Comparison of ENCODE assay signal across 13 cellular contexts in genomic region chr19:18493440-18494266, GRCh38. TPM values are rescaled to one million over a fixed set of nuclear protein-coding genes. Genes with fewer than 3 reads are reported as not detected.
A peak's percentile ranks its signal among the peaks of the same experiment; 100 is the strongest.
DNase-seq lines count a peak whose midpoint lies in the region; ATAC-seq and TF ChIP-seq lines count a peak whose summit lies in the region.
"Had no signal": no experiment of that assay in that cellular context is flagged by ENCODE, and none has a peak within 500 bp of the region (broad histone marks: within the 10 kb centered on the region; RNA-seq: fewer than 3 reads in every experiment).

No MANE protein-coding gene starts in this region.

- H3K9me3 ChIP-seq in colonic mucosa (no peaks in the 10 kb centered on the region), uterus (no peaks in the 10 kb centered on the region)

- intact Hi-C loops in colonic mucosa (cut with DNase I), result no loop called here
- intact Hi-C loops in uterus (cut with DNase I; ENCODE audit: low total_unique reads), result no loop called here

- H3K27me3 ChIP-seq in colonic mucosa, result no peaks in the 10 kb centered on the region
- H3K27me3 ChIP-seq in uterus, result no peaks in the 10 kb centered on the region

- POLR2A ChIA-PET in naive thymus-derived CD8-positive, alpha-beta T cell (lab: Charles Lee), result interaction anchor here (0.6 to 1.3 kb wide), 4 partner anchors 17 to 95 kb away, joined by 3 to 5 read pairs (median 4); partner anchors contain the start of gene REX1BD

- H3K4me1 Mint-ChIP-seq in activated naive CD4-positive, alpha-beta T cell treated with anti-CD3 and anti-CD28 coated beads, Interleukin-2, amount 50 U/mL, for 24 hours, result peaks cover 63% of the 10 kb centered on the region
- peaks cover 27 to 84% (median 79%) of the 10 kb centered on the region in 4 donors for H3K4me1 Mint-ChIP-seq in naive thymus-derived CD8-positive, alpha-beta T cell

- H3K27ac ChIP-seq in colonic mucosa (peak overlapping the region; percentile 25), uterus (peak overlapping the region; percentile 4 to 7)
- H3K27ac ChIP-seq: PC-9 had no signal

- peak overlapping the region; percentile 30 for H3K27ac Mint-ChIP-seq in activated naive CD4-positive, alpha-beta T cell treated with anti-CD3 and anti-CD28 coated beads, Interleukin-2, amount 50 U/mL, for 24 hours
- H3K27ac Mint-ChIP-seq in naive thymus-derived CD8-positive, alpha-beta T cell, result peak overlapping the region in 8 of 10 donors; percentile 18 to 95 (median 73)
- H3K27ac Mint-ChIP-seq: activated naive CD8-positive, alpha-beta T cell; progenitor cell of endocrine pancreas had no signal

- TF ChIP-seq CTCF in colonic mucosa (IDR thresholded peaks at IDR 0.05), result no peak
- no peak for TF ChIP-seq CTCF in uterus (IDR thresholded peaks at IDR 0.05)

- H3K4me3 Mint-ChIP-seq in activated naive CD4-positive, alpha-beta T cell treated with anti-CD3 and anti-CD28 coated beads, Interleukin-2, amount 50 U/mL, for 24 hours, result no peak overlapping the region
- H3K4me3 Mint-ChIP-seq in naive thymus-derived CD8-positive, alpha-beta T cell, result peak overlapping the region in 6 of 10 donors; percentile 6 to 69 (median 37)
- H3K4me3 Mint-ChIP-seq: activated naive CD8-positive, alpha-beta T cell; IgD-negative memory B cell had no signal

- H3K36me3 ChIP-seq in colonic mucosa (no peaks in the 10 kb centered on the region), uterus (no peaks in the 10 kb centered on the region)

- H3K27me3 Mint-ChIP-seq in activated naive CD4-positive, alpha-beta T cell treated with anti-CD3 and anti-CD28 coated beads, Interleukin-2, amount 50 U/mL, for 24 hours, result no peaks in the 10 kb centered on the region
- no peaks in the 10 kb centered on the region for H3K27me3 Mint-ChIP-seq in naive thymus-derived CD8-positive, alpha-beta T cell
- H3K27me3 Mint-ChIP-seq: activated naive CD8-positive, alpha-beta T cell; IgD-negative memory B cell; progenitor cell of endocrine pancreas had no signal

- no peaks in the 10 kb centered on the region for H3K36me3 Mint-ChIP-seq in activated naive CD4-positive, alpha-beta T cell treated with anti-CD3 and anti-CD28 coated beads, Interleukin-2, amount 50 U/mL, for 24 hours
- peaks cover 0 to 3% (median 0%) of the 10 kb centered on the region in 3 donors for H3K36me3 Mint-ChIP-seq in naive thymus-derived CD8-positive, alpha-beta T cell
- H3K36me3 Mint-ChIP-seq: activated naive CD8-positive, alpha-beta T cell had no signal

- no peak for ATAC-seq in naive thymus-derived CD8-positive, alpha-beta T cell
- ATAC-seq in HG03521 (IDR thresholded peaks at IDR 0.05; ENCODE audit: unreplicated experiment), result no peak

- no peak for TF ChIP-seq POLR2A in uterus (IDR thresholded peaks at IDR 0.05)

- peak overlapping the region in 1 of 2 donors; percentile 60 for H3K9ac ChIP-seq in colonic mucosa (ENCODE audit: low read depth in 2 of 2, low read length in 2 of 2)

- H3K9me3 Mint-ChIP-seq in activated naive CD4-positive, alpha-beta T cell treated with anti-CD3 and anti-CD28 coated beads, Interleukin-2, amount 50 U/mL, for 24 hours, result no peaks in the 10 kb centered on the region
- H3K9me3 Mint-ChIP-seq in naive thymus-derived CD8-positive, alpha-beta T cell, result no peaks in the 10 kb centered on the region
- H3K9me3 Mint-ChIP-seq: IgD-negative memory B cell had no signal

- no peak for DNase-seq in activated naive CD4-positive, alpha-beta T cell (lab: John Stamatoyannopoulos, UW)
- DNase-seq in colonic mucosa (no peak), uterus (no peak), DMS53 treated with DMSO at 0.1 percent for 48 hours (lab: John Stamatoyannopoulos, UW; ENCODE audit: unreplicated experiment) (no peak), COLO668 (lab: John Stamatoyannopoulos, UW; ENCODE audit: unreplicated experiment) (no peak)
- DNase-seq in naive thymus-derived CD8-positive, alpha-beta T cell, result no peak
- DNase-seq: GOT3, PC-9 had no signal

- H3K4me1 ChIP-seq in colonic mucosa (peaks cover 25% of the 10 kb centered on the region), uterus (peaks cover 0 to 15% of the 10 kb centered on the region in 2 donors)

- H3K4me3 ChIP-seq in colonic mucosa (no peak overlapping the region), uterus (no peak overlapping the region)
- H3K4me3 ChIP-seq: PC-9 had no signal

RNA-seq across cellular contexts. Expression of gene ELL, which starts 28.2 kb away (rescaled TPM):
- total RNA-seq in colonic mucosa (10 to 100 TPM; 16.3 to 18.6 TPM), uterus (10 to 100 TPM in 3 of 4 donors, 1 to 10 TPM in 1; 4.1 to 43.5 (median 21.7) TPM)
- total RNA-seq in naive thymus-derived CD8-positive, alpha-beta T cell, result 10 to 100 TPM; 23.7 to 24.1 TPM
- polyA plus RNA-seq in naive thymus-derived CD8-positive, alpha-beta T cell, result 10 to 100 TPM in 1 of 3 donors, 1 to 10 TPM in 2; 7.6 to 11.0 (median 9.3) TPM

RNA-seq across cellular contexts. Expression of gene FKBP8, which starts 49.7 kb away (rescaled TPM):
- 100 to 1,000 TPM; 190 to 200 TPM for total RNA-seq in colonic mucosa
- total RNA-seq in naive thymus-derived CD8-positive, alpha-beta T cell, result 100 to 1,000 TPM; 235 to 236 TPM
- 100 to 1,000 TPM in 2 of 3 donors, 10 to 100 TPM in 1; 87.0 to 125 (median 106) TPM for polyA plus RNA-seq in naive thymus-derived CD8-positive, alpha-beta T cell
- total RNA-seq in uterus, result 100 to 1,000 TPM; 139 to 273 (median 205) TPM

RNA-seq across cellular contexts. Expression of gene ISYNA1, which starts 55.7 kb away (rescaled TPM):
- total RNA-seq in colonic mucosa (10 to 100 TPM; 17.7 to 25.7 TPM), uterus (100 to 1,000 TPM in 2 of 4 donors, 10 to 100 TPM in 2; 56.8 to 152 (median 106) TPM)
- 10 to 100 TPM; 62.5 to 63.7 TPM for total RNA-seq in naive thymus-derived CD8-positive, alpha-beta T cell
- 10 to 100 TPM; 28.3 to 53.2 (median 40.4) TPM for polyA plus RNA-seq in naive thymus-derived CD8-positive, alpha-beta T cell
